Comparison of ENCODE assay signal across 8 cellular contexts in the genomic region with DNA sequence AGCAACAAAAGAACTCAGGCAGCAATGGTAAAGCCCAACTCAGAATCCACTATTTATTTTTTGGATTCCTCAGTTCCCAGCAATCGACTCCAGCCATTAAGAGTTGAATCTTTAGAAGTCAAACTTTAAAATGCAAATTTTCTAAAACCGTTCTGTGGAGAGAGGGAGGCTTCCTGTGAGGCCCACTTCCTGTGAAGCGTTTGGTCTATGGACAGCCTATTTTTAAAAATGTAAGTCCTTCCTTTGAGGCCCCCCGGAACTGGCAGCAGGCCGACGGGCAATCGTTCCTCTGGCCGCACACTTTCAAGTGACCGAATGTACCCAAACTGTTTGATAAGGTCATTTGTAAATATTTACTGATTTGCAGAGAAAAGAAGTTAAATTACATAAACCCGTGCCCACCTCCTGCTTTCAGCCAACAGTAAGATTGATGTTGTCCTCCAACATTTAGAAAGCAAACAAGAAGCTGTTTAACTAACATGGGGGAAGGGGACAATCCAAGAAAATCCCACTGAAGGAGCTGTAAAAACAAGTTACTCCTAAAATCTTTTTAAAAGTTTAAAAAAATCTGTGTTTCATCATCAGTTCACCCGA.
A peak's percentile ranks its signal among the peaks of the same experiment; 100 is the strongest.
DNase-seq lines count a peak whose midpoint lies in the region; ATAC-seq and TF ChIP-seq lines count a peak whose summit lies in the region.

No MANE protein-coding gene starts in this region.

- in situ Hi-C loops in astrocyte of the spinal cord (cut with HindIII; ENCODE audit: low sequenced_read_pairs), result no loop called here

- no peak for TF ChIP-seq CTCF in astrocyte of the spinal cord (IDR thresholded peaks at IDR 0.05; ENCODE audit: low read depth, low read length)
- no peak for TF ChIP-seq CTCF in mucosa of descending colon (IDR thresholded peaks at IDR 0.05)
- no peak for TF ChIP-seq CTCF in lower leg skin (IDR thresholded peaks at IDR 0.05)

- H3K9me3 ChIP-seq in mucosa of descending colon, result no peaks in the 10 kb centered on the region

- 27 to 34% methylated on average over 11 of the region's 11 CpGs for WGBS in lower leg skin, 2 donors

- no peak overlapping the region for H3K4me3 ChIP-seq in astrocyte of the spinal cord (ENCODE audit: low read depth, low read length)
- no peak overlapping the region for H3K4me3 ChIP-seq in mucosa of descending colon
- H3K4me3 ChIP-seq in lower leg skin (ENCODE audit: low read depth, poor library complexity, severe bottlenecking), result no peak overlapping the region

- H3K36me3 ChIP-seq in mucosa of descending colon (ENCODE audit: low read depth), result no peaks in the 10 kb centered on the region

- intact Hi-C loops in mucosa of descending colon (cut with DNase I, micrococcal nuclease) (no loop called here), lower leg skin (cut with DNase I; ENCODE audit: low total_unique reads) (no loop called here)

- peaks cover 11% of the 10 kb centered on the region for H3K4me1 ChIP-seq in mucosa of descending colon (ENCODE audit: low read depth)

- peak; percentile 73 for ATAC-seq in GM21576 (IDR thresholded peaks at IDR 0.05; ENCODE audit: unreplicated experiment)
- peak; percentile 55 for ATAC-seq in mucosa of descending colon

- DNase-seq in GM03348 (ENCODE audit: low spot score) (peak; percentile 43), M059J (ENCODE audit: low read depth) (peak; percentile 41), astrocyte of the spinal cord (ENCODE audit: low read depth, low spot score) (peak; percentile 65), mucosa of descending colon (peak in 1 of 3 donors; percentile 27), lower leg skin (ENCODE audit: low spot score in 2 of 2) (no peak), middle frontal gyrus (ENCODE audit: extremely low spot score, low spot score) (no peak), substantia nigra (lab: John Stamatoyannopoulos, UW) (no peak)

- no peak overlapping the region for H3K27ac ChIP-seq in substantia nigra (ENCODE audit: low read depth, low read length, poor library complexity, severe bottlenecking)

- no peak for TF ChIP-seq POLR2A in lower leg skin (IDR thresholded peaks at IDR 0.05)

Comparison
In these comparisons a context has a peak if more than half of its experiments do, and no peak if none do; other contexts are left out.
1. DNase-seq: peak in GM03348 (single experiment), M059J (single experiment) and astrocyte of the spinal cord (single experiment); none in lower leg skin (0 of 2), middle frontal gyrus (single experiment) and substantia nigra (0 of 49).